In the genomic region with DNA sequence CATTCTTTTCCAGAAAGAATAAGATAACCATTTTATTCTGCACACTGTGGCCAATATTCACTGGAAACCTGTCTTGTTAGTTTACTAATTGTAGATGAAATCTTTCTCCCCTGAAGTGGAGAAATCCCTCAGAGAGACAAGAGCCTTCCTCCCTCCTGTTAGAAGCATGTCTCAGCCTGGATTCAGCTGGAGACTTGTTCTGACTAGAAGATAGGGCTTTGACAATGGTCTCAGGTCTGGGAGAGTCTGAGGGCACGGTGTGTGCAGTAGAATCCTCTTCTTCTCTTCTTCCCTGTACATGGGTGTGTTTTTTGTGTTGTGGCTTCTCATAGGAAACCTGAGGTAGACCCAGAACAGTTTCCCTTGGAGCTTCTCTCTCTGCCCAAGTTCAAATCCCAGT, we compare ENCODE assay signal across 10 cellular contexts. TPM values are rescaled to one million over a fixed set of nuclear protein-coding genes. Genes with fewer than 3 reads are reported as not detected.
"Had no signal": no experiment of that assay in that cellular context is flagged by ENCODE, and none has a peak within 500 bp of the region (broad histone marks: within the 10 kb centered on the region; RNA-seq: fewer than 3 reads in every experiment).

No MANE protein-coding gene starts in this region.

- H3K4me3 ChIP-seq: GM23248, HAP-1 had no signal

- H3K36me3 ChIP-seq: HAP-1 had no signal

- H3K4me3 Mint-ChIP-seq: HFFc6 had no signal

- H3K9me3 Mint-ChIP-seq: HFFc6 had no signal

- H3K27ac ChIP-seq: GM23248 had no signal

- ATAC-seq: HCT116 had no signal

- H3K9me3 ChIP-seq: HAP-1 had no signal

- H3K27ac Mint-ChIP-seq: HFFc6 had no signal

- H2AFZ ChIP-seq: GM23248 had no signal

- H3K4me1 ChIP-seq: HAP-1 had no signal

- FAIRE-seq: HTR-8/SVneo had no signal

- H3K9ac ChIP-seq: GM23248 had no signal

- DNase-seq: GM23248, GOT3, H7, HFFc6, IMR-90 had no signal

RNA-seq across cellular contexts. Expression of gene CCK, which starts 19.9 kb away (rescaled TPM):
- total RNA-seq: H4, HFFc6, HT-29, IMR-90 had no signal
- polyA plus RNA-seq: GM23248 had no signal
